Comparison of ENCODE assay signal across 17 cellular contexts in genomic region chr1:172289448-172289847, GRCh38.
A peak's percentile ranks its signal among the peaks of the same experiment; 100 is the strongest.
DNase-seq lines count a peak whose midpoint lies in the region; ATAC-seq, FAIRE-seq and TF ChIP-seq lines count a peak whose summit lies in the region.
"Had no signal": no experiment of that assay in that cellular context is flagged by ENCODE, and none has a peak within 500 bp of the region (broad histone marks: within the 10 kb centered on the region; RNA-seq: fewer than 3 reads in every experiment).

No MANE protein-coding gene starts in this region.

- dilution Hi-C loops in IMR-90 (cut with HindIII; ENCODE audit: low sequenced_read_pairs, unreplicated experiment), result no loop called here

- WGBS in IMR-90 (ENCODE audit: extremely low coverage in 2 of 2, insufficient read length in 1 of 2), 2 experiments, result no CpG with 5 or more reads among the region's 2 CpGs

- POLR2A ChIA-PET in IMR-90 (lab: Charles Lee; ENCODE audit: unreplicated experiment), result interaction anchor here (0.6 kb wide), 1 partner anchor 17 kb away, joined by 5 read pairs; no protein-coding TSS in a partner anchor

- no peak overlapping the region for H3K4ac ChIP-seq in IMR-90 (ENCODE audit: low read depth, low read length)

- no peaks in the 10 kb centered on the region for H4K20me1 ChIP-seq in IMR-90 (ENCODE audit: insufficient read depth, low read length)
- H4K20me1 ChIP-seq: BLaER1 treated with 17β-estradiol and CSF1 and Interleukin-3, amounts not matched to agents 10 nM and 100 nM had no signal

- H3K27ac ChIP-seq in IMR-90 (ENCODE audit: insufficient read depth, low read length) (no peak overlapping the region), kidney (ENCODE audit: low read depth in 2 of 2, low read length in 2 of 2) (no peak overlapping the region)
- H3K27ac ChIP-seq: BLaER1 treated with 17β-estradiol and CSF1 and Interleukin-3, amounts not matched to agents 10 nM and 100 nM had no signal

- H4K8ac ChIP-seq in IMR-90 (ENCODE audit: low read depth in 2 of 2, low read length in 2 of 2), result no peak overlapping the region

- FAIRE-seq in TTC549 (lab: Jason Lieb, UNC) (peak; percentile 96), kidney (lab: Jason Lieb, UNC) (peak; percentile 46)
- FAIRE-seq: GM12891, GM19239, H54 had no signal

- H3K18ac ChIP-seq in IMR-90 (ENCODE audit: low read depth, low read length), result no peak overlapping the region

- intact Hi-C loops in IMR-90 (cut with micrococcal nuclease) (no loop called here), kidney (cut with DNase I) (no loop called here)

- H3K4me1 ChIP-seq in IMR-90 (ENCODE audit: control insufficient read depth, insufficient read depth, low read length) (peaks cover 2% of the 10 kb centered on the region; the same call in 1 of the 2 replicates), kidney (ENCODE audit: control insufficient read depth in 1 of 2, insufficient read depth in 1 of 2, low read depth in 1 of 2, low read length in 2 of 2) (no peaks in the 10 kb centered on the region)

- no peak overlapping the region for H3K4me2 ChIP-seq in IMR-90 (ENCODE audit: low read depth, low read length)
- H3K4me2 ChIP-seq: BLaER1 treated with 17β-estradiol and CSF1 and Interleukin-3, amounts not matched to agents 10 nM and 100 nM; GM23338 had no signal

- H2AK9ac ChIP-seq in IMR-90 (replicated peaks; ENCODE audit: low read depth, low read length, poor library complexity), result no peak overlapping the region

- no peak overlapping the region for H2AFZ ChIP-seq in IMR-90 (replicated peaks; ENCODE audit: low read length, poor library complexity)
- H2AFZ ChIP-seq: GM23338 had no signal

- H3K9me1 ChIP-seq in IMR-90 (ENCODE audit: insufficient read depth, low read length), result peaks cover 6% of the 10 kb centered on the region

- no peak overlapping the region for H3K56ac ChIP-seq in IMR-90 (ENCODE audit: extremely low read depth, insufficient read depth, low read length)

- no peak overlapping the region for H3K14ac ChIP-seq in IMR-90 (replicated peaks; ENCODE audit: low read depth, low read length)

- H4K5ac ChIP-seq in IMR-90 (ENCODE audit: low read depth, low read length), result no peak overlapping the region

- H2BK120ac ChIP-seq in IMR-90 (ENCODE audit: low read depth, low read length), result no peak overlapping the region

- no peak overlapping the region for H2BK20ac ChIP-seq in IMR-90 (ENCODE audit: low read depth, low read length)

- H3K36me3 ChIP-seq in IMR-90 (ENCODE audit: control insufficient read depth, insufficient read depth, low read length) (no peaks in the 10 kb centered on the region), kidney (ENCODE audit: control insufficient read depth in 1 of 2, insufficient read depth in 2 of 2, low read length in 2 of 2) (no peaks in the 10 kb centered on the region)
- H3K36me3 ChIP-seq: BLaER1 treated with 17β-estradiol and CSF1 and Interleukin-3, amounts not matched to agents 10 nM and 100 nM had no signal

- in situ Hi-C loops in IMR-90 (cut with MboI; ENCODE audit: low sequenced_read_pairs), result no loop called here

- H3K27me3 ChIP-seq in IMR-90 (ENCODE audit: control insufficient read depth, insufficient read depth, low read length), result no peaks in the 10 kb centered on the region
- H3K27me3 ChIP-seq: BLaER1 treated with 17β-estradiol and CSF1 and Interleukin-3, amounts not matched to agents 10 nM and 100 nM had no signal

- no TSS peak for BruUV-seq in IMR-90 (replicated peaks; lab: Mats Ljungman, UMichigan)

- H3K9ac ChIP-seq in IMR-90 (ENCODE audit: low read depth, low read length) (no peak overlapping the region), kidney (ENCODE audit: low read length in 2 of 2) (no peak overlapping the region)
- H3K9ac ChIP-seq: BLaER1 treated with 17β-estradiol and CSF1 and Interleukin-3, amounts not matched to agents 10 nM and 100 nM had no signal

- no peak overlapping the region for H2BK5ac ChIP-seq in IMR-90 (ENCODE audit: low read depth, low read length, poor library complexity, severe bottlenecking)

- no peak overlapping the region for H2BK15ac ChIP-seq in IMR-90 (ENCODE audit: low read depth, low read length)

- H3K23ac ChIP-seq in IMR-90 (ENCODE audit: low read depth, low read length), result no peak overlapping the region

- H3K4me3 ChIP-seq in IMR-90 (ENCODE audit: insufficient read depth, low read depth, low read length) (no peak overlapping the region), kidney (ENCODE audit: low read length in 2 of 2) (no peak overlapping the region)
- H3K4me3 ChIP-seq: BLaER1 treated with 17β-estradiol and CSF1 and Interleukin-3, amounts not matched to agents 10 nM and 100 nM; GM23338 had no signal

- H4K91ac ChIP-seq in IMR-90 (ENCODE audit: insufficient read depth, low read depth, low read length), result no peak overlapping the region

- DNase-seq in IMR-90 (no peak), kidney (no peak), cerebellar nuclear complex (lab: John Stamatoyannopoulos, UW) (no peak), DMS79 (lab: John Stamatoyannopoulos, UW) (no peak), retina (no peak)
- DNase-seq: Calu3; CD8-positive, alpha-beta T cell; DND-41; EL; HCEC 1CT; KG1 had no signal

- H2AK5ac ChIP-seq in IMR-90 (ENCODE audit: low read depth, low read length), result no peak overlapping the region

- no peak for TF ChIP-seq POLR2A in IMR-90 (IDR thresholded peaks at IDR 0.05; ENCODE audit: low read depth, low read length)

- no peaks in the 10 kb centered on the region for H3K79me1 ChIP-seq in IMR-90 (ENCODE audit: low read depth in 1 of 2, low read length in 2 of 2)

- no peak for ATAC-seq in IMR-90 (ENCODE audit: low read depth)
- ATAC-seq: CD8-positive, alpha-beta T cell; GM23338 had no signal

- TF ChIP-seq CTCF in IMR-90 (conservative IDR thresholded peaks at IDR 0.05; ENCODE audit: low read depth, low read length), result no peak
- no peak for TF ChIP-seq CTCF in kidney (IDR thresholded peaks at IDR 0.05; ENCODE audit: borderline replicate concordance, extremely low read depth, insufficient read depth)

- CTCF ChIA-PET in IMR-90 (lab: Yijun Ruan, JAX), result no interaction called here

- H3K9me3 ChIP-seq in IMR-90 (ENCODE audit: control insufficient read depth, insufficient read depth, low read length) (no peaks in the 10 kb centered on the region), kidney (ENCODE audit: control insufficient read depth in 1 of 2, low read length in 2 of 2) (no peaks in the 10 kb centered on the region)
- H3K9me3 ChIP-seq: BLaER1 treated with 17β-estradiol and CSF1 and Interleukin-3, amounts not matched to agents 10 nM and 100 nM had no signal

- no peak for TF ChIP-seq RAD21 in IMR-90 (IDR thresholded peaks at IDR 0.05; ENCODE audit: low read length)

TF ChIP-seq in IMR-90, 13 proteins besides CTCF, POLR2A, EP300 and RAD21:
- TF ChIP-seq FOS (IDR thresholded peaks at IDR 0.05; ENCODE audit: low read depth, low read length) (no peak), MAFK (IDR thresholded peaks at IDR 0.05; ENCODE audit: low read depth, low read length) (peak; percentile 64; the same call in 1 of the 2 replicates)
TF ChIP-seq in IMR-90: peak in this region for 1.
